In the genomic region with DNA sequence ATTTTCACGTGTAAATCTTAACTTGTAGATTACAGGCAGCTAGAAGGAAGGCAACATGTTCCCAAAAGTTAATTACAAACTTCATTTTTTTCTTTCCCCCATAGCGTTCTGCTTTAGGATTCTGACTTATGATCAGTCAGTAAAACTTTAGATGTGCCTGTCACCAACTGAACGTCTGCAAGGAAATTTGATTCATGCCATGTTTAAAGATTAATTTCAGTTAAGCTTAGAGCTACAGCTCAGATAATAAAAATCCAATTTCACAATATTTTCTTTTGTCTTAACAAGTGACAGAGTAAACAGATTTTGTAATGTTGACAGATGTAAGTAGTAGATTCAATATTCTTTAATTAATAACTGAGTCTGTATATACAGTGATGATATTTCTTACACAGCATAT, we compare ENCODE assay signal across 21 cellular contexts.
"Had no signal": no experiment of that assay in that cellular context is flagged by ENCODE, and none has a peak within 500 bp of the region (broad histone marks: within the 10 kb centered on the region; RNA-seq: fewer than 3 reads in every experiment).

No MANE protein-coding gene starts in this region.

- H3K4me3 ChIP-seq: adrenal gland, breast epithelium, left ventricle myocardium inferior, neural progenitor cell, psoas muscle, stomach had no signal

- H3K4me2 ChIP-seq: neural progenitor cell had no signal

- H3K27ac ChIP-seq: adrenal gland, breast epithelium, left ventricle myocardium inferior, neural progenitor cell, psoas muscle, stomach, WERI-Rb-1 had no signal

- FAIRE-seq: astrocyte had no signal

- ATAC-seq: activated T-cell treated with anti-CD3 and anti-CD28 coated beads, Interleukin-2, amount 50 U/mL, for 72 hours; psoas muscle; sciatic nerve; stimulated activated effector memory CD8-positive, alpha-beta T cell treated with anti-CD3 and anti-CD28 coated beads, Interleukin-12 subunit alpha, Interleukin-12 subunit beta, amount 100 ng/mL, for 72 hours had no signal

- H2AFZ ChIP-seq: neural progenitor cell had no signal

- H3K27me3 ChIP-seq: adrenal gland, breast epithelium, neural progenitor cell, stomach had no signal

- H3K9ac ChIP-seq: neural progenitor cell had no signal

- DNase-seq: activated CD4-positive, alpha-beta T cell treated with anti-CD3 and anti-CD28 coated beads, Interleukin-2, amount 50 U/mL, for 4 hours; activated gamma-delta T cell; activated T-cell treated with anti-CD3 and anti-CD28 coated beads, Interleukin-2, amount 50 U/mL, for 72 hours; adrenal gland; cerebellar nuclear complex; effector memory CD4-positive, alpha-beta T cell; foreskin fibroblast; hippocampal formation; left ventricle myocardium inferior; mammary epithelial cell; naive B cell; psoas muscle; stimulated activated CD4-positive, alpha-beta T cell treated with anti-CD3 and anti-CD28 coated beads, Interleukin-4, amount 100 ng/mL, for 24 hours; stomach; trophoblast cell; WERI-Rb-1 had no signal

- H3K36me3 ChIP-seq: adrenal gland, breast epithelium, left ventricle myocardium inferior, neural progenitor cell, stomach, WERI-Rb-1 had no signal

- H3K4me1 ChIP-seq: adrenal gland, breast epithelium, left ventricle myocardium inferior, neural progenitor cell, psoas muscle had no signal

- H3K9me3 ChIP-seq: adrenal gland, breast epithelium, psoas muscle had no signal
